8 cellular contexts compared by ENCODE assay signal in genomic region chr18:62325806-62326645, GRCh38. TPM values are rescaled to one million over a fixed set of nuclear protein-coding genes. Genes with fewer than 3 reads are reported as not detected.
DNase-seq lines count a peak whose midpoint lies in the region; ATAC-seq and TF ChIP-seq lines count a peak whose summit lies in the region.

No MANE protein-coding gene starts in this region.

- peak; percentile 50 for DNase-seq in GM10248 (ENCODE audit: extremely low spot score)
- peak; percentile 2 for DNase-seq in SW480 (ENCODE audit: low spot score)
- no peak for DNase-seq in vagina (ENCODE audit: extremely low spot score in 2 of 2)
- DNase-seq in NCI-H446 (lab: John Stamatoyannopoulos, UW): no peak

- ATAC-seq in HG02870 (IDR thresholded peaks at IDR 0.05; ENCODE audit: unreplicated experiment) (peak; percentile 46), GM18861 (IDR thresholded peaks at IDR 0.05; ENCODE audit: unreplicated experiment) (no peak)

- H3K27me3 ChIP-seq in ectodermal cell (ENCODE audit: control insufficient read depth, insufficient read depth, low read length, poor library complexity, severe bottlenecking) (peaks cover 63% of the 10 kb centered on the region), mucosa of rectum (ENCODE audit: control insufficient read depth in 2 of 2, insufficient read depth in 2 of 2, low read length in 2 of 2) (peaks cover 10 to 19% of the 10 kb centered on the region in 2 donors), vagina (no peaks in the 10 kb centered on the region)

- H3K4me3 ChIP-seq in ectodermal cell (ENCODE audit: insufficient read depth, low read depth, low read length) (peak overlapping the region; percentile 53), mucosa of rectum (ENCODE audit: low read length in 2 of 2) (peak overlapping the region; percentile 84 to 92), vagina (peak overlapping the region; percentile 48 to 51)

- no peaks in the 10 kb centered on the region for H3K4me1 ChIP-seq in ectodermal cell (ENCODE audit: control insufficient read depth, insufficient read depth, low read length)
- peaks cover 31 to 56% of the 10 kb centered on the region in 2 donors for H3K4me1 ChIP-seq in mucosa of rectum (ENCODE audit: control insufficient read depth in 2 of 2, insufficient read depth in 2 of 2, low read length in 2 of 2)
- peaks cover 25% of the 10 kb centered on the region for H3K4me1 ChIP-seq in vagina

- 4 to 6% methylated on average over 45 of the region's 45 CpGs for WGBS in ectodermal cell, 2 experiments

- H3K36me3 ChIP-seq in ectodermal cell (ENCODE audit: control insufficient read depth, insufficient read depth, low read length) (no peaks in the 10 kb centered on the region), mucosa of rectum (ENCODE audit: control insufficient read depth in 2 of 2, insufficient read depth in 2 of 2, low read length in 2 of 2) (no peaks in the 10 kb centered on the region), vagina (no peaks in the 10 kb centered on the region)

- H3K27ac ChIP-seq in ectodermal cell (ENCODE audit: insufficient read depth, low read depth, low read length, poor library complexity, severe bottlenecking) (no peak overlapping the region), mucosa of rectum (ENCODE audit: low read depth in 2 of 2, low read length in 2 of 2) (peak overlapping the region; percentile 63), vagina (no peak overlapping the region)

- no peaks in the 10 kb centered on the region for H3K9me3 ChIP-seq in ectodermal cell (ENCODE audit: control insufficient read depth, low read length)
- H3K9me3 ChIP-seq in mucosa of rectum (ENCODE audit: control insufficient read depth in 2 of 2, low read length in 2 of 2): no peaks in the 10 kb centered on the region
- H3K9me3 ChIP-seq in vagina: no peaks in the 10 kb centered on the region

- peak overlapping the region; percentile 72 to 80 for H3K9ac ChIP-seq in mucosa of rectum (ENCODE audit: low read depth in 1 of 2, low read length in 2 of 2)

- POLR2A ChIA-PET in GM10248 (lab: Yijun Ruan, JAX): interaction anchor here (0.6 kb wide), 1 partner anchor 125 kb away, joined by 5 read pairs; no protein-coding TSS in a partner anchor

- no peak for TF ChIP-seq POLR2A in vagina (IDR thresholded peaks at IDR 0.05)

- CTCF ChIA-PET in GM10248 (lab: Yijun Ruan, JAX): interaction anchor here (1.0 to 3.0 kb wide), 4 partner anchors 9 to 15 kb away, joined by 3 to 16 read pairs (median 8); no protein-coding TSS in a partner anchor

- no peak for TF ChIP-seq CTCF in GM10248 (IDR thresholded peaks at IDR 0.05; ENCODE audit: control extremely low read depth, extremely low read depth, low read depth, missing control alignments)
- no peak for TF ChIP-seq CTCF in vagina (IDR thresholded peaks at IDR 0.05)

- intact Hi-C loops in vagina (cut with DNase I): no loop called here

RNA-seq across cellular contexts. Expression of gene TNFRSF11A, which starts 0.9 kb away (rescaled TPM):
- 0.20 TPM for polyA plus RNA-seq in ectodermal cell (2013, experiment 1 of 4)
- polyA plus RNA-seq in ectodermal cell (2013, experiment 2 of 4): 0.39 TPM
- 0.80 TPM for polyA plus RNA-seq in ectodermal cell (2013, experiment 3 of 4)
- 0.28 TPM for polyA plus RNA-seq in ectodermal cell (2013, experiment 4 of 4)
- total RNA-seq in vagina: 3.9 TPM

Comparison
In these comparisons a context has a peak if more than half of its experiments do, and no peak if none do; other contexts are left out.
1. DNase-seq: peak in GM10248 (single experiment) and SW480 (single experiment); none in vagina (0 of 2) and NCI-H446 (0 of 2).
2. H3K27ac ChIP-seq: peak in mucosa of rectum (2 of 2); none in ectodermal cell (single experiment) and vagina (single experiment).
3. Peak in every context shown above with its lines, with median percentiles within 50 percentile points of each other: H3K4me3 ChIP-seq.